ENCODE assay signal across 8 cellular contexts in genomic region chr13:45119990-45120864, GRCh38. TPM values are rescaled to one million over a fixed set of nuclear protein-coding genes. Genes with fewer than 3 reads are reported as not detected.
DNase-seq lines count a peak whose midpoint lies in the region; ATAC-seq and TF ChIP-seq lines count a peak whose summit lies in the region.

Gene GTF2F2 (plus strand): TSS chr13:45120510. CDS start chr13:45120656, 146 bp downstream.

- no peak for TF ChIP-seq RAD21 in Ishikawa (IDR thresholded peaks at IDR 0.05; ENCODE audit: low read depth)

- ATAC-seq in GM21619 (IDR thresholded peaks at IDR 0.05; ENCODE audit: unreplicated experiment), result peak; percentile 65

- peaks cover 10 to 37% (median 17%) of the 10 kb centered on the region in 3 donors for H3K4me1 ChIP-seq in esophagus squamous epithelium
- H3K4me1 ChIP-seq in muscle layer of duodenum (ENCODE audit: control insufficient read depth in 1 of 2, insufficient read depth in 2 of 2, low read length in 2 of 2), result peaks cover 7 to 24% of the 10 kb centered on the region in 2 donors

- no peaks in the 10 kb centered on the region for H3K27me3 ChIP-seq in esophagus squamous epithelium
- H3K27me3 ChIP-seq in muscle layer of duodenum (ENCODE audit: low read depth, low read length), result no peaks in the 10 kb centered on the region

- TF ChIP-seq CTCF in esophagus squamous epithelium (IDR thresholded peaks at IDR 0.05), result peak in 1 of 6 experiments; percentile 32

- H3K36me3 ChIP-seq in esophagus squamous epithelium (no peaks in the 10 kb centered on the region), muscle layer of duodenum (ENCODE audit: control insufficient read depth in 1 of 2, insufficient read depth in 2 of 2, low read length in 2 of 2) (peaks cover 0 to 4% of the 10 kb centered on the region in 2 donors)

- intact Hi-C loops in esophagus squamous epithelium (cut with DNase I), result no loop called here

- TF ChIP-seq EP300 in Ishikawa (IDR thresholded peaks at IDR 0.05; ENCODE audit: borderline replicate concordance), result no peak

- H3K27ac ChIP-seq in esophagus squamous epithelium (peak within 1 kb of the TSS; percentile 88 to 94 (median 90)), muscle layer of duodenum (ENCODE audit: low read length) (peak within 1 kb of the TSS; percentile 95)

- WGBS in esophagus squamous epithelium, 2 donors, result 0 to 2% methylated on average over 31 to 34 of the region's 53 CpGs

- peak; percentile 83 for DNase-seq in DMS153 (lab: John Stamatoyannopoulos, UW)
- peak; percentile 89 for DNase-seq in activated T-cell treated with anti-CD3 and anti-CD28 coated beads, Interleukin-2, amount 50 U/mL, for 1 hour
- DNase-seq in esophagus squamous epithelium (lab: John Stamatoyannopoulos, UW), result no peak
- DNase-seq in stimulated activated CD8-positive, alpha-beta memory T cell treated with anti-CD3 and anti-CD28 coated beads, Interleukin-7, amount 100 ng/mL, for 24 hours (ENCODE audit: low read depth), result peak; percentile 78

- TF ChIP-seq POLR2A in esophagus squamous epithelium (IDR thresholded peaks at IDR 0.05), result peak in 3 of 4 donors; percentile 27 to 75 (median 47)

- H3K9me3 ChIP-seq in esophagus squamous epithelium (no peaks in the 10 kb centered on the region), muscle layer of duodenum (ENCODE audit: control insufficient read depth in 1 of 2, low read length in 2 of 2) (no peaks in the 10 kb centered on the region)

- H3K4me3 ChIP-seq in esophagus squamous epithelium (peak within 1 kb of the TSS; percentile 74 to 96 (median 84)), muscle layer of duodenum (ENCODE audit: low read depth in 1 of 2, low read length in 2 of 2) (peak within 1 kb of the TSS; percentile 69 to 98)

TF ChIP-seq in Ishikawa, 13 proteins besides CTCF, POLR2A, EP300 and RAD21:
- TF ChIP-seq TAF1 (IDR thresholded peaks at IDR 0.05; ENCODE audit: low read depth) (peak; percentile 81), YY1 (IDR thresholded peaks at IDR 0.05; ENCODE audit: low read depth) (0 out of 2 replicates have a peak, but pooled peaks have one; percentile 44), FOXM1 (IDR thresholded peaks at IDR 0.05; ENCODE audit: borderline replicate concordance, low read depth) (no peak), NFIC (IDR thresholded peaks at IDR 0.05) (no peak), ZBTB7A (IDR thresholded peaks at IDR 0.05; ENCODE audit: low read depth) (no peak), TEAD4 (IDR thresholded peaks at IDR 0.05) (peak; percentile 54), CEBPB (IDR thresholded peaks at IDR 0.05) (no peak), USF1 (IDR thresholded peaks at IDR 0.05) (no peak), CREB1 (IDR thresholded peaks at IDR 0.05; ENCODE audit: low read depth) (peak; percentile 86), TCF12 (IDR thresholded peaks at IDR 0.05; ENCODE audit: low read depth) (peak; percentile 23; the same call in 1 of the 2 replicates), EGR1 (IDR thresholded peaks at IDR 0.05) (peak; percentile 44; the same call in 1 of the 2 replicates)
- TF ChIP-seq, protein P1, sequence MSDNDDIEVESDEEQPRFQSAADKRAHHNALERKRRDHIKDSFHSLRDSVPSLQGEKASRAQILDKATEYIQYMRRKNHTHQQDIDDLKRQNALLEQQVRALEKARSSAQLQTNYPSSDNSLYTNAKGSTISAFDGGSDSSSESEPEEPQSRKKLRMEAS (IDR thresholded peaks at IDR 0.05), result peak; percentile 84
- TF ChIP-seq, protein P2, sequence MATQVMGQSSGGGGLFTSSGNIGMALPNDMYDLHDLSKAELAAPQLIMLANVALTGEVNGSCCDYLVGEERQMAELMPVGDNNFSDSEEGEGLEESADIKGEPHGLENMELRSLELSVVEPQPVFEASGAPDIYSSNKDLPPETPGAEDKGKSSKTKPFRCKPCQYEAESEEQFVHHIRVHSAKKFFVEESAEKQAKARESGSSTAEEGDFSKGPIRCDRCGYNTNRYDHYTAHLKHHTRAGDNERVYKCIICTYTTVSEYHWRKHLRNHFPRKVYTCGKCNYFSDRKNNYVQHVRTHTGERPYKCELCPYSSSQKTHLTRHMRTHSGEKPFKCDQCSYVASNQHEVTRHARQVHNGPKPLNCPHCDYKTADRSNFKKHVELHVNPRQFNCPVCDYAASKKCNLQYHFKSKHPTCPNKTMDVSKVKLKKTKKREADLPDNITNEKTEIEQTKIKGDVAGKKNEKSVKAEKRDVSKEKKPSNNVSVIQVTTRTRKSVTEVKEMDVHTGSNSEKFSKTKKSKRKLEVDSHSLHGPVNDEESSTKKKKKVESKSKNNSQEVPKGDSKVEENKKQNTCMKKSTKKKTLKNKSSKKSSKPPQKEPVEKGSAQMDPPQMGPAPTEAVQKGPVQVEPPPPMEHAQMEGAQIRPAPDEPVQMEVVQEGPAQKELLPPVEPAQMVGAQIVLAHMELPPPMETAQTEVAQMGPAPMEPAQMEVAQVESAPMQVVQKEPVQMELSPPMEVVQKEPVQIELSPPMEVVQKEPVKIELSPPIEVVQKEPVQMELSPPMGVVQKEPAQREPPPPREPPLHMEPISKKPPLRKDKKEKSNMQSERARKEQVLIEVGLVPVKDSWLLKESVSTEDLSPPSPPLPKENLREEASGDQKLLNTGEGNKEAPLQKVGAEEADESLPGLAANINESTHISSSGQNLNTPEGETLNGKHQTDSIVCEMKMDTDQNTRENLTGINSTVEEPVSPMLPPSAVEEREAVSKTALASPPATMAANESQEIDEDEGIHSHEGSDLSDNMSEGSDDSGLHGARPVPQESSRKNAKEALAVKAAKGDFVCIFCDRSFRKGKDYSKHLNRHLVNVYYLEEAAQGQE (IDR thresholded peaks at IDR 0.05; ENCODE audit: low read depth), result no peak

TF ChIP-seq in PFSK-1, 5 proteins besides CTCF, POLR2A, EP300 and RAD21:
- TF ChIP-seq FOXP2 (optimal IDR thresholded peaks at IDR 0.05; ENCODE audit: borderline replicate concordance, extremely low read depth, extremely low read length, insufficient read depth), result no peak
- TF ChIP-seq POLR2AphosphoS5 (IDR thresholded peaks at IDR 0.05; ENCODE audit: low read depth, low read length), result peak; percentile 67
- peak; percentile 88; the same call in 1 of the 2 replicates for TF ChIP-seq SIN3A (IDR thresholded peaks at IDR 0.05; ENCODE audit: borderline replicate concordance, insufficient read depth, low read length)
- TF ChIP-seq TAF1 (IDR thresholded peaks at IDR 0.05; ENCODE audit: borderline replicate concordance, insufficient read depth, low read length), result peak; percentile 75; the same call in 1 of the 2 replicates
- TF ChIP-seq, protein P2 (IDR thresholded peaks at IDR 0.05; ENCODE audit: insufficient read depth in 1 of 2, low read depth in 2 of 2, low read length in 2 of 2), result peak in 1 of 2 experiments; percentile 42; a peak in 1 of 4 replicates

RNA-seq across cellular contexts. Expression of gene GTF2F2, which starts in this region (rescaled TPM):
- polyA plus RNA-seq in PFSK-1 (2012; ENCODE audit: insufficient read length, low read depth), result 10.4 TPM
- 10 to 100 TPM in 3 of 4 donors, 1 to 10 TPM in 1; 9.4 to 23.3 (median 19.6) TPM for total RNA-seq in esophagus squamous epithelium
